1 cellular context compared by ENCODE assay signal in the genomic region with DNA sequence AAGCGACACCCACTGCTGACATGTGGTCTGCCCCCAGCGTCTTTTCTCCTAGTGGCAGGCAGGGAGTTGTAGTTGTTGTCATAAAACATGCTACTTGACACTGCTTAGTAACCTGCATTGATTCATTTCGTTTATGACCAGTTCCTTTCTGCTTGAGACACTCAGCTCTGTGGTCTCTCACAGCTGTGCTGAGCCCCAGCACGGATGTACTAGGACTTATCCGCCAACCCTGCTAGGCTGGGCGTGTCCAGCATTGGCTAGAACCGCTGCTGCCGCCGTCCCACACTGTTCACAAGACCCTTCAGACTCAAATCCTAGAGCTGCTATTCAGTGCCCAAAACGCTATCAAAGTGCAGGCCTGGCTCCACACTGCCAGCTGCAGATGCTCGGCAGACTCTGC. TPM values are rescaled to one million over a fixed set of nuclear protein-coding genes. Genes with fewer than 3 reads are reported as not detected.
"Had no signal": no experiment of that assay in that cellular context is flagged by ENCODE, and none has a peak within 500 bp of the region (broad histone marks: within the 10 kb centered on the region; RNA-seq: fewer than 3 reads in every experiment).

No MANE protein-coding gene starts in this region.

RNA-seq across cellular contexts. Expression of a gene that starts 60.0 kb away (rescaled TPM):
- total RNA-seq: lung microvascular endothelial cell had no signal
